In the genomic region with DNA sequence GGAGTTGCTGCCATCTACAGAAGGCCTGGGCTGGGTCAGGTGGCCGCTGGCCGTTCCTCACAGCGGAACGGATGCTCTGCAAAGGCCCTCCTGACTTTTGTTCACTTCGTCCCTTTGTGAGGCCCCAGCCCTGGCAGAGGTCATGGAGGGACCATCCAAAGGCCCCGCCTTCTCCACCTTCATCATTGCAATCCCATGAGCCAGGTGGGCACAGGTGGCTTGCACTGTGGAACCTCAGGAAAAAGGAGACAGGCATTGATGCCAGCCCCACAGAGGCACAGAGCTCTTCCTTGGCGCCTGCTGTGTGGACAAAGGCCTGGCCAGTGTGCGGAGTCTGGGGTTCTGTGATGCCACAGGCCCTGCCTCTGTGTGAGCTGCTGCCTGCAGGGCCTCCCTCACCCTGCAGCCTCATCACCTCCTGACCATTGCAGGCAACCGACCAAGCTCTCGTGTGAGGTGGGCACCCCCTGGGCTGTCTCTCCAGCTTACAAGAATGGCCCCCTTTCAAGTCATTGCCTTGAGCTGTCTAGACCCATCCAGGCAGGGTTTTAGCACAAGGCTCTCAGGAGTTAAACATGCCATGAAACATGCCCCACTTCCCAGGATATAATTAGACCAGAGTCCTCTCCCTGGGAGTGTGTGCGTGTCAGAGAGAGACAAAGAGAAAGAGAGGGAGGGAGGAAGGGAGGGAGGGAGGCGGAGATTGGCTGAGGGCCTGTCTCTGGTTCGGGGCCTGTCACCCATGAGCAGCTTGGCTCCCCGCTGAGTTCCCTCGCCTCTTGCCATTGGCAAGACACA, we compare ENCODE assay signal across 8 cellular contexts. TPM values are rescaled to one million over a fixed set of nuclear protein-coding genes. Genes with fewer than 3 reads are reported as not detected.
DNase-seq lines count a peak whose midpoint lies in the region; ATAC-seq and TF ChIP-seq lines count a peak whose summit lies in the region.

No MANE protein-coding gene starts in this region.

- no peak overlapping the region for H3K9ac ChIP-seq in liver (ENCODE audit: low read depth in 1 of 2, low read length in 2 of 2)

- no peak for ATAC-seq in HG03039 (IDR thresholded peaks at IDR 0.05; ENCODE audit: unreplicated experiment)

- H3K36me3 ChIP-seq in liver (ENCODE audit: control insufficient read depth in 4 of 4, insufficient read depth in 3 of 4, low read depth in 1 of 4, low read length in 3 of 4) (no peaks in the 10 kb centered on the region), suprapubic skin (no peaks in the 10 kb centered on the region)

- TF ChIP-seq EP300 in suprapubic skin (IDR thresholded peaks at IDR 0.05), result no peak

- H3K9me3 ChIP-seq in liver (ENCODE audit: control insufficient read depth in 4 of 4, low read length in 3 of 4) (no peaks in the 10 kb centered on the region), suprapubic skin (no peaks in the 10 kb centered on the region)

- peak in 1 of 2 donors; percentile 46 for TF ChIP-seq RAD21 in liver (IDR thresholded peaks at IDR 0.05)

- DNase-seq in COLO668 (lab: John Stamatoyannopoulos, UW; ENCODE audit: unreplicated experiment) (peak; percentile 51), NCI-H2171 treated with DMSO at 0.1 percent for 48 hours (lab: John Stamatoyannopoulos, UW) (peak; percentile 90), cerebellar cortex (ENCODE audit: low spot score) (peak; percentile 97), suprapubic skin (ENCODE audit: low spot score in 2 of 2) (no peak), mesenteric fat pad (ENCODE audit: low spot score) (no peak), NOMO-1 treated with DMSO at 0.1 percent for 48 hours (lab: John Stamatoyannopoulos, UW; ENCODE audit: unreplicated experiment) (no peak)

- no peak overlapping the region for H3K4me3 ChIP-seq in liver (ENCODE audit: low read depth in 1 of 3, low read length in 3 of 3)
- H3K4me3 ChIP-seq in suprapubic skin, result no peak overlapping the region

- H3K4me1 ChIP-seq in liver (ENCODE audit: control insufficient read depth in 4 of 4, insufficient read depth in 4 of 4, low read length in 3 of 4) (peaks cover 0 to 8% (median 7%) of the 10 kb centered on the region in 4 donors), suprapubic skin (peaks cover 36% of the 10 kb centered on the region)

- peak overlapping the region; percentile 79 for H3K27ac ChIP-seq in liver (ENCODE audit: low read depth in 1 of 2, low read length in 2 of 2)
- peak overlapping the region; percentile 57 for H3K27ac ChIP-seq in suprapubic skin

- TF ChIP-seq POLR2A in suprapubic skin (IDR thresholded peaks at IDR 0.05), result no peak

- WGBS in liver, result 66% methylated on average over 15 of the region's 15 CpGs
- 35% methylated on average over 8 of the region's 15 CpGs for WGBS in suprapubic skin

- TF ChIP-seq CTCF in liver (IDR thresholded peaks at IDR 0.05; ENCODE audit: low read depth, low read length, missing input control) (no peak), suprapubic skin (IDR thresholded peaks at IDR 0.05) (no peak)

- H3K27me3 ChIP-seq in liver (ENCODE audit: control insufficient read depth in 4 of 4, insufficient read depth in 4 of 4, low read length in 3 of 4) (no peaks in the 10 kb centered on the region), suprapubic skin (no peaks in the 10 kb centered on the region)

TF ChIP-seq in liver, 16 proteins besides CTCF, POLR2A, EP300 and RAD21:
- no peak for TF ChIP-seq TAF1 (conservative IDR thresholded peaks at IDR 0.05)
- peak; percentile 57 for TF ChIP-seq SP1 (IDR thresholded peaks at IDR 0.05)
- no peak for TF ChIP-seq JUND (IDR thresholded peaks at IDR 0.05)
- TF ChIP-seq GABPA (IDR thresholded peaks at IDR 0.05 in 1 of 2, conservative IDR thresholded peaks at IDR 0.05 in 1 of 2), result no peak
- peak; percentile 18 for TF ChIP-seq YY1 (IDR thresholded peaks at IDR 0.05)
- no peak for TF ChIP-seq EGR1 (IDR thresholded peaks at IDR 0.05; ENCODE audit: low read depth in 2 of 2)
- TF ChIP-seq, protein P1, sequence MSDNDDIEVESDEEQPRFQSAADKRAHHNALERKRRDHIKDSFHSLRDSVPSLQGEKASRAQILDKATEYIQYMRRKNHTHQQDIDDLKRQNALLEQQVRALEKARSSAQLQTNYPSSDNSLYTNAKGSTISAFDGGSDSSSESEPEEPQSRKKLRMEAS (IDR thresholded peaks at IDR 0.05), result no peak
- TF ChIP-seq RXRA (IDR thresholded peaks at IDR 0.05), result peak; percentile 15 to 32
- no peak for TF ChIP-seq FOXA2 (IDR thresholded peaks at IDR 0.05)
- no peak for TF ChIP-seq FOXA1 (IDR thresholded peaks at IDR 0.05)
- TF ChIP-seq HNF4A (conservative IDR thresholded peaks at IDR 0.05), result peak in 1 of 2 donors; percentile 17
- TF ChIP-seq, protein P2, sequence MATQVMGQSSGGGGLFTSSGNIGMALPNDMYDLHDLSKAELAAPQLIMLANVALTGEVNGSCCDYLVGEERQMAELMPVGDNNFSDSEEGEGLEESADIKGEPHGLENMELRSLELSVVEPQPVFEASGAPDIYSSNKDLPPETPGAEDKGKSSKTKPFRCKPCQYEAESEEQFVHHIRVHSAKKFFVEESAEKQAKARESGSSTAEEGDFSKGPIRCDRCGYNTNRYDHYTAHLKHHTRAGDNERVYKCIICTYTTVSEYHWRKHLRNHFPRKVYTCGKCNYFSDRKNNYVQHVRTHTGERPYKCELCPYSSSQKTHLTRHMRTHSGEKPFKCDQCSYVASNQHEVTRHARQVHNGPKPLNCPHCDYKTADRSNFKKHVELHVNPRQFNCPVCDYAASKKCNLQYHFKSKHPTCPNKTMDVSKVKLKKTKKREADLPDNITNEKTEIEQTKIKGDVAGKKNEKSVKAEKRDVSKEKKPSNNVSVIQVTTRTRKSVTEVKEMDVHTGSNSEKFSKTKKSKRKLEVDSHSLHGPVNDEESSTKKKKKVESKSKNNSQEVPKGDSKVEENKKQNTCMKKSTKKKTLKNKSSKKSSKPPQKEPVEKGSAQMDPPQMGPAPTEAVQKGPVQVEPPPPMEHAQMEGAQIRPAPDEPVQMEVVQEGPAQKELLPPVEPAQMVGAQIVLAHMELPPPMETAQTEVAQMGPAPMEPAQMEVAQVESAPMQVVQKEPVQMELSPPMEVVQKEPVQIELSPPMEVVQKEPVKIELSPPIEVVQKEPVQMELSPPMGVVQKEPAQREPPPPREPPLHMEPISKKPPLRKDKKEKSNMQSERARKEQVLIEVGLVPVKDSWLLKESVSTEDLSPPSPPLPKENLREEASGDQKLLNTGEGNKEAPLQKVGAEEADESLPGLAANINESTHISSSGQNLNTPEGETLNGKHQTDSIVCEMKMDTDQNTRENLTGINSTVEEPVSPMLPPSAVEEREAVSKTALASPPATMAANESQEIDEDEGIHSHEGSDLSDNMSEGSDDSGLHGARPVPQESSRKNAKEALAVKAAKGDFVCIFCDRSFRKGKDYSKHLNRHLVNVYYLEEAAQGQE (IDR thresholded peaks at IDR 0.05), result no peak
- TF ChIP-seq, protein P3, sequence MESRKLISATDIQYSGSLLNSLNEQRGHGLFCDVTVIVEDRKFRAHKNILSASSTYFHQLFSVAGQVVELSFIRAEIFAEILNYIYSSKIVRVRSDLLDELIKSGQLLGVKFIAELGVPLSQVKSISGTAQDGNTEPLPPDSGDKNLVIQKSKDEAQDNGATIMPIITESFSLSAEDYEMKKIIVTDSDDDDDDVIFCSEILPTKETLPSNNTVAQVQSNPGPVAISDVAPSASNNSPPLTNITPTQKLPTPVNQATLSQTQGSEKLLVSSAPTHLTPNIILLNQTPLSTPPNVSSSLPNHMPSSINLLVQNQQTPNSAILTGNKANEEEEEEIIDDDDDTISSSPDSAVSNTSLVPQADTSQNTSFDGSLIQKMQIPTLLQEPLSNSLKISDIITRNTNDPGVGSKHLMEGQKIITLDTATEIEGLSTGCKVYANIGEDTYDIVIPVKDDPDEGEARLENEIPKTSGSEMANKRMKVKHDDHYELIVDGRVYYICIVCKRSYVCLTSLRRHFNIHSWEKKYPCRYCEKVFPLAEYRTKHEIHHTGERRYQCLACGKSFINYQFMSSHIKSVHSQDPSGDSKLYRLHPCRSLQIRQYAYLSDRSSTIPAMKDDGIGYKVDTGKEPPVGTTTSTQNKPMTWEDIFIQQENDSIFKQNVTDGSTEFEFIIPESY (IDR thresholded peaks at IDR 0.05), result no peak
- TF ChIP-seq NR2F2 (IDR thresholded peaks at IDR 0.05), result no peak
- TF ChIP-seq HNF4G (IDR thresholded peaks at IDR 0.05), result no peak
- TF ChIP-seq, protein P4, sequence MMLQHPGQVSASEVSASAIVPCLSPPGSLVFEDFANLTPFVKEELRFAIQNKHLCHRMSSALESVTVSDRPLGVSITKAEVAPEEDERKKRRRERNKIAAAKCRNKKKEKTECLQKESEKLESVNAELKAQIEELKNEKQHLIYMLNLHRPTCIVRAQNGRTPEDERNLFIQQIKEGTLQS (IDR thresholded peaks at IDR 0.05), result no peak

RNA-seq across cellular contexts. Expression of a gene that starts 19.3 kb away (rescaled TPM):
- total RNA-seq in liver (100 to 1,000 TPM in 1 of 2 donors, 10 to 100 TPM in 1; 46.9 to 120 TPM), suprapubic skin (100 to 1,000 TPM; 510 to 768 (median 735) TPM), mesenteric fat pad (418 TPM)
- 100 to 1,000 TPM in 1 of 2 donors, 10 to 100 TPM in 1; 52.9 to 204 TPM for polyA plus RNA-seq in liver

Comparison
In these comparisons a context has a peak if more than half of its experiments do, and no peak if none do; other contexts are left out.
1. DNase-seq: peak in COLO668 (single experiment), NCI-H2171 treated with DMSO at 0.1 percent for 48 hours (single experiment) and cerebellar cortex (single experiment); none in suprapubic skin (0 of 2), mesenteric fat pad (single experiment) and NOMO-1 treated with DMSO at 0.1 percent for 48 hours (single experiment).